14 cellular contexts compared by ENCODE assay signal in genomic region chr22:47116426-47117341, GRCh38.
"Had no signal": no experiment of that assay in that cellular context is flagged by ENCODE, and none has a peak within 500 bp of the region (broad histone marks: within the 10 kb centered on the region; RNA-seq: fewer than 3 reads in every experiment).

No MANE protein-coding gene starts in this region.

- DNase-seq: activated CD4-positive, alpha-beta T cell treated with anti-CD3 and anti-CD28 coated beads, Interleukin-2, amount 10 ng/mL, durations not matched to agents 7 days and 5 days; activated CD4-positive, CD25-positive, alpha-beta regulatory T cell; activated naive CD8-positive, alpha-beta T cell treated with anti-CD3 and anti-CD28 coated beads, Interleukin-2, amount 10 ng/mL, durations not matched to agents 7 days and 5 days; cortex of kidney; effector CD8-positive, alpha-beta T cell; mammary epithelial cell; SHP77 treated with DMSO at 0.1 percent for 48 hours; T-helper 2 cell; transverse colon had no signal

- ATAC-seq: gastroesophageal sphincter had no signal

- H3K79me2 ChIP-seq: hepatocyte had no signal

- FAIRE-seq: TTC549 had no signal

- H2AFZ ChIP-seq: hepatocyte had no signal

- H3K4me3 ChIP-seq: cardiac muscle cell, gastroesophageal sphincter, hepatocyte, smooth muscle cell, transverse colon had no signal

- H3K36me3 ChIP-seq: cardiac muscle cell, transverse colon had no signal

- H3K27ac ChIP-seq: cardiac muscle cell, gastroesophageal sphincter, hepatocyte, transverse colon had no signal

- H3K27me3 ChIP-seq: cardiac muscle cell, gastroesophageal sphincter, hepatocyte, transverse colon had no signal

- H3K9me3 ChIP-seq: gastroesophageal sphincter, transverse colon had no signal

- H3K4me2 ChIP-seq: hepatocyte, smooth muscle cell had no signal

- H3K4me1 ChIP-seq: gastroesophageal sphincter, transverse colon had no signal
